In genomic region chr1:161079436-161080110, GRCh38 we compare ENCODE assay signal across 17 cellular contexts. TPM values are rescaled to one million over a fixed set of nuclear protein-coding genes. Genes with fewer than 3 reads are reported as not detected.
A peak's percentile ranks its signal among the peaks of the same experiment; 100 is the strongest.
DNase-seq lines count a peak whose midpoint lies in the region; ATAC-seq, FAIRE-seq and TF ChIP-seq lines count a peak whose summit lies in the region.
"Had no signal": no experiment of that assay in that cellular context is flagged by ENCODE, and none has a peak within 500 bp of the region (broad histone marks: within the 10 kb centered on the region; RNA-seq: fewer than 3 reads in every experiment).

No MANE protein-coding gene starts in this region.

- H3K36me3 ChIP-seq in HepG2 (replicated peaks in 1 of 2; ENCODE audit: control insufficient read depth in 1 of 2, insufficient read depth in 2 of 2, low read length in 2 of 2) (no peaks in the 10 kb centered on the region), right lobe of liver (no peaks in the 10 kb centered on the region)
- H3K36me3 ChIP-seq: BLaER1 had no signal

- H3K4me1 ChIP-seq in HepG2 (ENCODE audit: insufficient read depth, low read length) (peaks cover 31% of the 10 kb centered on the region), right lobe of liver (no peaks in the 10 kb centered on the region)
- H3K4me1 ChIP-seq: BLaER1 had no signal

- no peak for TF ChIP-seq EP300 in HepG2 (IDR thresholded peaks at IDR 0.05; ENCODE audit: low read depth in 2 of 2, low read length in 2 of 2)
- TF ChIP-seq EP300 in HepG2 (CRISPR knock-in tag; IDR thresholded peaks at IDR 0.05; ENCODE audit: borderline replicate concordance), result no peak

- POLR2A ChIA-PET in HepG2 (lab: Yijun Ruan, JAX), result interaction anchor here (0.5 kb wide), 1 partner anchor 58 kb away, joined by 4 read pairs; the partner anchor contains the start of gene F11R

- H3K27me3 ChIP-seq in HepG2 (ENCODE audit: control insufficient read depth in 1 of 2, insufficient read depth in 2 of 2, low read length in 2 of 2) (no peaks in the 10 kb centered on the region; a peak in 1 of 5 replicates), right lobe of liver (no peaks in the 10 kb centered on the region)
- H3K27me3 ChIP-seq: BLaER1 had no signal

- H3K79me2 ChIP-seq in HepG2 (ENCODE audit: insufficient read depth, low read length), result no peaks in the 10 kb centered on the region

- 0 out of 2 replicates have a peak, but pooled peaks have one; percentile 14 for TF ChIP-seq CTCF in HepG2 (CRISPR knock-in tag; IDR thresholded peaks at IDR 0.05)
- no peak for TF ChIP-seq CTCF in right lobe of liver (IDR thresholded peaks at IDR 0.05)

- ATAC-seq in HepG2 (no peak), right lobe of liver (no peak), GM18517 (IDR thresholded peaks at IDR 0.05; ENCODE audit: unreplicated experiment) (no peak)
- ATAC-seq: activated naive CD8-positive, alpha-beta T cell treated with anti-CD3 and anti-CD28 coated beads, Interleukin-2, amount 50 U/mL, for 24 hours; esophagus mucosa; left ventricle myocardium superior had no signal

- in situ Hi-C loops in HepG2 (cut with HindIII; ENCODE audit: extremely low pct_ligation_motif_present, low pct_unique_long_range_greater_than_20kb), result no loop called here

- no peak for TF ChIP-seq RAD21 in HepG2 (CRISPR knock-in tag; IDR thresholded peaks at IDR 0.05)

- no peaks in the 10 kb centered on the region for H4K20me1 ChIP-seq in HepG2 (ENCODE audit: insufficient read depth, low read length)
- H4K20me1 ChIP-seq: BLaER1 had no signal

- TF ChIP-seq POLR2A in HepG2 (IDR thresholded peaks at IDR 0.05; ENCODE audit: insufficient read depth in 1 of 2, low read depth in 2 of 2, low read length in 2 of 2) (no peak), right lobe of liver (IDR thresholded peaks at IDR 0.05) (no peak)

- H3K27ac ChIP-seq in HepG2 (ENCODE audit: extremely low read length, insufficient read depth, low read length) (no peak overlapping the region), right lobe of liver (no peak overlapping the region), epithelial cell of prostate (peak overlapping the region; percentile 95)
- H3K27ac ChIP-seq: BLaER1, dorsolateral prefrontal cortex had no signal

- no peak overlapping the region for H2AFZ ChIP-seq in HepG2 (ENCODE audit: low read length)

- H3K4me2 ChIP-seq in HepG2 (ENCODE audit: low read depth, low read length), result no peak overlapping the region
- H3K4me2 ChIP-seq: BLaER1 had no signal

- H3K9me3 ChIP-seq in HepG2 (ENCODE audit: low read length) (no peaks in the 10 kb centered on the region), right lobe of liver (no peaks in the 10 kb centered on the region)
- H3K9me3 ChIP-seq: BLaER1 had no signal

- no TSS peak for BruUV-seq in HepG2 (replicated peaks; lab: Mats Ljungman, UMichigan)

- DNase-seq in HepG2 (ENCODE audit: low spot score), result no peak
- DNase-seq in right lobe of liver, result no peak
- DNase-seq in epithelial cell of prostate (ENCODE audit: low read depth, low spot score), result no peak
- no peak for DNase-seq in activated CD8-positive, alpha-beta memory T cell treated with anti-CD3 and anti-CD28 coated beads for 24 hours
- no peak for DNase-seq in islet precursor cell
- DNase-seq: activated CD4-positive, alpha-beta T cell treated with anti-CD3 and anti-CD28 coated beads for 1 hour; activated naive CD8-positive, alpha-beta T cell treated with anti-CD3 and anti-CD28 coated beads, Interleukin-2, amount 50 U/mL, for 24 hours; dorsolateral prefrontal cortex; left ventricle myocardium superior; NCI-H187; NCI-H2227 treated with DMSO at 0.1 percent for 48 hours; NCI-H82 had no signal

- no peak overlapping the region for H3K9ac ChIP-seq in HepG2 (ENCODE audit: insufficient read depth, low read depth, low read length)
- H3K9ac ChIP-seq: BLaER1 had no signal

- CTCF ChIA-PET in HepG2 (lab: Yijun Ruan, JAX; ENCODE audit: low intra/inter-chr PET ratio, low total read pairs), result no interaction called here

- no peak overlapping the region for H3K4me3 ChIP-seq in HepG2 (replicated peaks in 1 of 3; ENCODE audit: insufficient read depth in 1 of 3, low read depth in 2 of 3, low read length in 3 of 3)
- no peak overlapping the region for H3K4me3 ChIP-seq in right lobe of liver
- H3K4me3 ChIP-seq: BLaER1, dorsolateral prefrontal cortex had no signal

- intact Hi-C loops in HepG2 (cut with micrococcal nuclease; ENCODE audit: unreplicated experiment) (no loop called here), right lobe of liver (cut with DNase I) (loop anchor here in 1 of 2 donors (10.0 kb wide), 1 partner anchor 245 kb away; no protein-coding TSS in a partner anchor)

- WGBS in HepG2 (ENCODE audit: low lambda C conversion rate), result 79% methylated on average over 30 of the region's 41 CpGs
- 65% methylated on average over 22 of the region's 41 CpGs for WGBS in right lobe of liver (ENCODE audit: insufficient coverage, low coverage, low lambda C conversion rate, missing lambda C conversion rate)

- FAIRE-seq in HepG2 (lab: Jason Lieb, UNC), result no peak
- FAIRE-seq: D721Med had no signal

RNA-seq across cellular contexts. Expression of gene NECTIN4, which starts 9.8 kb away (rescaled TPM):
- 12.3 and 12.4 TPM in 2 replicates for total RNA-seq in HepG2 (2016; rRNA removed; fragmentation: Illumina TruSeq; extraction: Trizol)
- total RNA-seq in HepG2 (2016; cell fraction: cytosol; rRNA removed; fragmentation: Illumina TruSeq; extraction: Trizol; ENCODE audit: low read depth), result 5.2 and 6.1 TPM in 2 replicates
- total RNA-seq in HepG2 (2016; cell fraction: insoluble cytoplasmic fraction; rRNA removed; fragmentation: Illumina TruSeq; extraction: Trizol), result 11.2 and 11.6 TPM in 2 replicates
- total RNA-seq in HepG2 (2016; cell fraction: membrane; rRNA removed; fragmentation: Illumina TruSeq; extraction: Trizol), result 16.6 and 17.2 TPM in 2 replicates
- total RNA-seq in HepG2 (2016; cell fraction: nucleus; rRNA removed; fragmentation: Illumina TruSeq; extraction: Trizol), result 7.8 and 11.8 TPM in 2 replicates
- polyA plus RNA-seq in HepG2 (2011; rRNA removed), result 5.9 and 9.2 TPM in 2 replicates
- 7.8 and 14.6 TPM in 2 replicates for polyA plus RNA-seq in HepG2 (2011; cell fraction: cytosol; rRNA removed)
- polyA plus RNA-seq in HepG2 (2011; cell fraction: nucleus; rRNA removed), result 5.3 and 7.3 TPM in 2 replicates
- 4.5 and 7.4 TPM in 2 replicates for polyA plus RNA-seq in HepG2 (2012)
- 3.2 and 3.6 TPM in 2 replicates for polyA plus RNA-seq in HepG2 (2016; cell fraction: cytosol; fragmentation: Illumina TruSeq; extraction: Trizol; ENCODE audit: low read depth)
- 8.1 and 8.9 TPM in 2 replicates for polyA plus RNA-seq in HepG2 (2016; cell fraction: insoluble cytoplasmic fraction; fragmentation: Illumina TruSeq; extraction: Trizol; ENCODE audit: low read depth)
- 8.1 and 9.9 TPM in 2 replicates for polyA plus RNA-seq in HepG2 (2016; cell fraction: membrane; fragmentation: Illumina TruSeq; extraction: Trizol; ENCODE audit: low read depth)
- 10.0 and 12.0 TPM in 2 replicates for polyA plus RNA-seq in HepG2 (2016; cell fraction: nucleus; fragmentation: Illumina TruSeq; extraction: Trizol; ENCODE audit: insufficient read depth, low read depth)
- 0.30 and 21.8 TPM in 2 replicates for polyA minus RNA-seq in HepG2 (2011; rRNA and poly(A)+ RNA removed; ENCODE audit: low replicate concordance)
- 1.8 and 6.0 TPM in 2 replicates for polyA minus RNA-seq in HepG2 (2011; cell fraction: cytosol; rRNA and poly(A)+ RNA removed)
- 5.8 and 10.3 TPM in 2 replicates for polyA minus RNA-seq in HepG2 (2011; cell fraction: nucleus; rRNA and poly(A)+ RNA removed)
- not detected for total RNA-seq in right lobe of liver
- total RNA-seq: left ventricle myocardium superior, temporal lobe had no signal

RNA-seq across cellular contexts. Expression of gene ARHGAP30, which starts 9.9 kb away (rescaled TPM):
- total RNA-seq in HepG2 (2016; rRNA removed; fragmentation: Illumina TruSeq; extraction: Trizol) (0.20 TPM in 1 of 2 replicates, not detected in the other), right lobe of liver (1 to 10 TPM; 2.8 to 7.4 (median 3.6) TPM)
- total RNA-seq in HepG2 (2016; cell fraction: cytosol; rRNA removed; fragmentation: Illumina TruSeq; extraction: Trizol; ENCODE audit: low read depth), result not detected in 2 replicates
- total RNA-seq in HepG2 (2016; cell fraction: insoluble cytoplasmic fraction; rRNA removed; fragmentation: Illumina TruSeq; extraction: Trizol), result 0.07 and 0.37 TPM in 2 replicates
- total RNA-seq in HepG2 (2016; cell fraction: membrane; rRNA removed; fragmentation: Illumina TruSeq; extraction: Trizol), result not detected in 2 replicates
- 0.16 and 0.34 TPM in 2 replicates for total RNA-seq in HepG2 (2016; cell fraction: nucleus; rRNA removed; fragmentation: Illumina TruSeq; extraction: Trizol)
- 0.13 and 0.17 TPM in 2 replicates for polyA plus RNA-seq in HepG2 (2011; rRNA removed)
- polyA plus RNA-seq in HepG2 (2011; cell fraction: cytosol; rRNA removed), result 0.04 and 0.05 TPM in 2 replicates
- polyA plus RNA-seq in HepG2 (2011; cell fraction: nucleus; rRNA removed), result 0.61 and 0.68 TPM in 2 replicates
- 0.16 and 0.21 TPM in 2 replicates for polyA plus RNA-seq in HepG2 (2012)
- 0.03 TPM in 1 of 2 replicates, not detected in the other for polyA plus RNA-seq in HepG2 (2016; cell fraction: cytosol; fragmentation: Illumina TruSeq; extraction: Trizol; ENCODE audit: low read depth)
- 0.07 and 0.09 TPM in 2 replicates for polyA plus RNA-seq in HepG2 (2016; cell fraction: insoluble cytoplasmic fraction; fragmentation: Illumina TruSeq; extraction: Trizol; ENCODE audit: low read depth)
- polyA plus RNA-seq in HepG2 (2016; cell fraction: membrane; fragmentation: Illumina TruSeq; extraction: Trizol; ENCODE audit: low read depth), result 0.03 and 0.05 TPM in 2 replicates
- 0.46 and 0.75 TPM in 2 replicates for polyA plus RNA-seq in HepG2 (2016; cell fraction: nucleus; fragmentation: Illumina TruSeq; extraction: Trizol; ENCODE audit: insufficient read depth, low read depth)
- 0.02 and 0.09 TPM in 2 replicates for polyA minus RNA-seq in HepG2 (2011; rRNA and poly(A)+ RNA removed; ENCODE audit: low replicate concordance)
- polyA minus RNA-seq in HepG2 (2011; cell fraction: cytosol; rRNA and poly(A)+ RNA removed), result not detected in 2 replicates
- 0.13 and 1.2 TPM in 2 replicates for polyA minus RNA-seq in HepG2 (2011; cell fraction: nucleus; rRNA and poly(A)+ RNA removed)

RNA-seq across cellular contexts. Expression of gene KLHDC9, which starts 18.6 kb away (rescaled TPM):
- 2.9 and 4.0 TPM in 2 replicates for total RNA-seq in HepG2 (2016; rRNA removed; fragmentation: Illumina TruSeq; extraction: Trizol)
- 3.2 and 6.6 TPM in 2 replicates for total RNA-seq in HepG2 (2016; cell fraction: cytosol; rRNA removed; fragmentation: Illumina TruSeq; extraction: Trizol; ENCODE audit: low read depth)
- total RNA-seq in HepG2 (2016; cell fraction: insoluble cytoplasmic fraction; rRNA removed; fragmentation: Illumina TruSeq; extraction: Trizol), result 3.0 and 3.4 TPM in 2 replicates
- 4.4 and 4.5 TPM in 2 replicates for total RNA-seq in HepG2 (2016; cell fraction: membrane; rRNA removed; fragmentation: Illumina TruSeq; extraction: Trizol)
- total RNA-seq in HepG2 (2016; cell fraction: nucleus; rRNA removed; fragmentation: Illumina TruSeq; extraction: Trizol), result 1.6 and 2.4 TPM in 2 replicates
- polyA plus RNA-seq in HepG2 (2011; rRNA removed), result 2.6 and 2.9 TPM in 2 replicates
- 2.1 and 2.2 TPM in 2 replicates for polyA plus RNA-seq in HepG2 (2011; cell fraction: cytosol; rRNA removed)
- 3.6 and 5.0 TPM in 2 replicates for polyA plus RNA-seq in HepG2 (2011; cell fraction: nucleus; rRNA removed)
- 1.2 and 1.6 TPM in 2 replicates for polyA plus RNA-seq in HepG2 (2012)
- 3.9 and 4.2 TPM in 2 replicates for polyA plus RNA-seq in HepG2 (2016; cell fraction: cytosol; fragmentation: Illumina TruSeq; extraction: Trizol; ENCODE audit: low read depth)
- 2.9 and 3.2 TPM in 2 replicates for polyA plus RNA-seq in HepG2 (2016; cell fraction: insoluble cytoplasmic fraction; fragmentation: Illumina TruSeq; extraction: Trizol; ENCODE audit: low read depth)
- polyA plus RNA-seq in HepG2 (2016; cell fraction: membrane; fragmentation: Illumina TruSeq; extraction: Trizol; ENCODE audit: low read depth), result 3.3 and 4.6 TPM in 2 replicates
- 2.6 and 3.4 TPM in 2 replicates for polyA plus RNA-seq in HepG2 (2016; cell fraction: nucleus; fragmentation: Illumina TruSeq; extraction: Trizol; ENCODE audit: insufficient read depth, low read depth)
- 0.22 and 1.7 TPM in 2 replicates for polyA minus RNA-seq in HepG2 (2011; rRNA and poly(A)+ RNA removed; ENCODE audit: low replicate concordance)
- polyA minus RNA-seq in HepG2 (2011; cell fraction: cytosol; rRNA and poly(A)+ RNA removed), result 0.88 TPM in 1 of 2 replicates, not detected in the other
- polyA minus RNA-seq in HepG2 (2011; cell fraction: nucleus; rRNA and poly(A)+ RNA removed), result not detected in 2 replicates
- total RNA-seq in right lobe of liver, result 1 to 10 TPM; 1.4 to 6.8 (median 2.9) TPM

RNA-seq across cellular contexts. Expression of gene USF1, which starts 33.8 kb away (rescaled TPM):
- total RNA-seq in HepG2 (2016; rRNA removed; fragmentation: Illumina TruSeq; extraction: Trizol) (32.2 and 39.4 TPM in 2 replicates), right lobe of liver (10 to 100 TPM; 25.5 to 34.3 (median 28.1) TPM)
- total RNA-seq in HepG2 (2016; cell fraction: cytosol; rRNA removed; fragmentation: Illumina TruSeq; extraction: Trizol; ENCODE audit: low read depth), result 10.2 and 10.9 TPM in 2 replicates
- total RNA-seq in HepG2 (2016; cell fraction: insoluble cytoplasmic fraction; rRNA removed; fragmentation: Illumina TruSeq; extraction: Trizol), result 35.2 and 38.6 TPM in 2 replicates
- total RNA-seq in HepG2 (2016; cell fraction: membrane; rRNA removed; fragmentation: Illumina TruSeq; extraction: Trizol), result 21.9 and 22.5 TPM in 2 replicates
- 36.9 and 43.8 TPM in 2 replicates for total RNA-seq in HepG2 (2016; cell fraction: nucleus; rRNA removed; fragmentation: Illumina TruSeq; extraction: Trizol)
- polyA plus RNA-seq in HepG2 (2011; rRNA removed), result 26.9 and 40.0 TPM in 2 replicates
- polyA plus RNA-seq in HepG2 (2011; cell fraction: cytosol; rRNA removed), result 13.4 and 14.2 TPM in 2 replicates
- polyA plus RNA-seq in HepG2 (2011; cell fraction: nucleus; rRNA removed), result 155 and 169 TPM in 2 replicates
- 15.0 and 18.0 TPM in 2 replicates for polyA plus RNA-seq in HepG2 (2012)
- polyA plus RNA-seq in HepG2 (2016; cell fraction: cytosol; fragmentation: Illumina TruSeq; extraction: Trizol; ENCODE audit: low read depth), result 5.6 and 6.8 TPM in 2 replicates
- polyA plus RNA-seq in HepG2 (2016; cell fraction: insoluble cytoplasmic fraction; fragmentation: Illumina TruSeq; extraction: Trizol; ENCODE audit: low read depth), result 25.5 and 27.5 TPM in 2 replicates
- 12.4 and 13.2 TPM in 2 replicates for polyA plus RNA-seq in HepG2 (2016; cell fraction: membrane; fragmentation: Illumina TruSeq; extraction: Trizol; ENCODE audit: low read depth)
- polyA plus RNA-seq in HepG2 (2016; cell fraction: nucleus; fragmentation: Illumina TruSeq; extraction: Trizol; ENCODE audit: insufficient read depth, low read depth), result 90.2 and 94.9 TPM in 2 replicates
- polyA minus RNA-seq in HepG2 (2011; rRNA and poly(A)+ RNA removed; ENCODE audit: low replicate concordance), result 71.6 and 214 TPM in 2 replicates
- polyA minus RNA-seq in HepG2 (2011; cell fraction: cytosol; rRNA and poly(A)+ RNA removed), result 13.4 and 14.8 TPM in 2 replicates
- polyA minus RNA-seq in HepG2 (2011; cell fraction: nucleus; rRNA and poly(A)+ RNA removed), result 21.8 and 24.0 TPM in 2 replicates

RNA-seq across cellular contexts. Expression of gene PFDN2, which starts 38.3 kb away (rescaled TPM):
- total RNA-seq in HepG2 (2016; rRNA removed; fragmentation: Illumina TruSeq; extraction: Trizol), result 63.6 and 90.3 TPM in 2 replicates
- total RNA-seq in HepG2 (2016; cell fraction: cytosol; rRNA removed; fragmentation: Illumina TruSeq; extraction: Trizol; ENCODE audit: low read depth), result 42.8 and 47.2 TPM in 2 replicates
- total RNA-seq in HepG2 (2016; cell fraction: insoluble cytoplasmic fraction; rRNA removed; fragmentation: Illumina TruSeq; extraction: Trizol), result 69.1 and 94.1 TPM in 2 replicates
- 38.8 and 43.9 TPM in 2 replicates for total RNA-seq in HepG2 (2016; cell fraction: membrane; rRNA removed; fragmentation: Illumina TruSeq; extraction: Trizol)
- total RNA-seq in HepG2 (2016; cell fraction: nucleus; rRNA removed; fragmentation: Illumina TruSeq; extraction: Trizol), result 22.5 and 26.3 TPM in 2 replicates
- 51.0 and 62.6 TPM in 2 replicates for polyA plus RNA-seq in HepG2 (2011; rRNA removed)
- polyA plus RNA-seq in HepG2 (2011; cell fraction: cytosol; rRNA removed), result 106 and 118 TPM in 2 replicates
- 15.6 and 18.7 TPM in 2 replicates for polyA plus RNA-seq in HepG2 (2011; cell fraction: nucleus; rRNA removed)
- polyA plus RNA-seq in HepG2 (2012), result 89.3 and 89.5 TPM in 2 replicates
- 34.9 and 42.4 TPM in 2 replicates for polyA plus RNA-seq in HepG2 (2016; cell fraction: cytosol; fragmentation: Illumina TruSeq; extraction: Trizol; ENCODE audit: low read depth)
- 172 and 184 TPM in 2 replicates for polyA plus RNA-seq in HepG2 (2016; cell fraction: insoluble cytoplasmic fraction; fragmentation: Illumina TruSeq; extraction: Trizol; ENCODE audit: low read depth)
- polyA plus RNA-seq in HepG2 (2016; cell fraction: membrane; fragmentation: Illumina TruSeq; extraction: Trizol; ENCODE audit: low read depth), result 42.5 and 42.9 TPM in 2 replicates
- polyA plus RNA-seq in HepG2 (2016; cell fraction: nucleus; fragmentation: Illumina TruSeq; extraction: Trizol; ENCODE audit: insufficient read depth, low read depth), result 86.6 and 87.7 TPM in 2 replicates
- polyA minus RNA-seq in HepG2 (2011; rRNA and poly(A)+ RNA removed; ENCODE audit: low replicate concordance), result 5.2 and 9.4 TPM in 2 replicates
- 13.5 and 14.1 TPM in 2 replicates for polyA minus RNA-seq in HepG2 (2011; cell fraction: cytosol; rRNA and poly(A)+ RNA removed)
- 6.7 and 7.2 TPM in 2 replicates for polyA minus RNA-seq in HepG2 (2011; cell fraction: nucleus; rRNA and poly(A)+ RNA removed)
- total RNA-seq in right lobe of liver, result 10 to 100 TPM; 16.6 to 37.5 (median 25.8) TPM

Comparison
In these comparisons a context has a peak if more than half of its experiments do, and no peak if none do; other contexts are left out.
1. RNA of gene NECTIN4, which starts 9.8 kb away (total RNA-seq): 5.2 to 17.2 TPM in HepG2; not detected in right lobe of liver; every median in the first group is over 4 times any median in the second.